Comparison of ENCODE assay signal across 10 cellular contexts in the genomic region with DNA sequence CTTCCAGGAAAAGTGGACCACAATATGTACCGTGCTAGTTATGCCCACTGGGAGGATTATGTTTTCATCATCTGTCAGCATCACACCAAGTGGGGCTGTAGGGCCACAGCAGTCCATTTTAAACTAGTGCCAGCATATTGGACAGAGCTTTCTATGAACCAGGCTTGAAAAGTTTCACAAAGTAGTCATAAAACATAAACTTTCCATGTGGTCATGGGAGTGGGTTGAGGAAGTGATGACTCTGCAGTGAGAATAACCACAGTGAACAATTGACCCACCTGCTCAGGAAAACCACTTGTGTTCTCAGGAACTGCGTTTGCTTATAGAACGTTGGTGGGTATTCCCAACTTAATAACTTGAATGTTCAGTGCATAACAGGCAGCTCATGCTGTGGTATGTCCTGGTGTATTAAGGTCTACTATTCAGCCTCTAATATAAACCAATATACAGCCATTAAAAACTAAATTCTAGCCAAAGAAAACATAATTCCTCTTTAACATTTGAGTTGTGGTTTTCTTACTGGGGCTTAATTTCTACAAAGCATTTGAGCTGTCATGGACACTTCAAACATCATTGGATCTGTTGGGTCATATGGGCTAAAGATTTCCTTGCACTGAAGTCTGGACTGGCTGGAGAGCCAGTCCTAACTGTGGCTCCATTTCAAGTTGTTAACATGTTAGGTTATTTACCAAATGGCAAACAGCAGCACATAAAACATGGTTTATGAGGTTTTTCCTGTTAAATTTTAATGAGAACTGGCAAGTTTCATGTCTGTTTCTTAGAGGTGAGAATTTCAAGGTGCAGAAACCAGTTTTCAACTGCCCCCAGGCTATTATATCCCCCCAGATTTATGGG.
DNase-seq lines count a peak whose midpoint lies in the region; TF ChIP-seq lines count a peak whose summit lies in the region.
"Had no signal": no experiment of that assay in that cellular context is flagged by ENCODE, and none has a peak within 500 bp of the region (broad histone marks: within the 10 kb centered on the region; RNA-seq: fewer than 3 reads in every experiment).

No MANE protein-coding gene starts in this region.

- peak; percentile 45 for DNase-seq in DMS153 (lab: John Stamatoyannopoulos, UW)
- DNase-seq in DMS153 treated with DMSO at 0.1 percent for 48 hours (lab: John Stamatoyannopoulos, UW; ENCODE audit: unreplicated experiment): no peak
- DNase-seq in HFF-Myc (ENCODE audit: extremely low read depth, low read depth): peak; percentile 16
- peak; percentile 48 for DNase-seq in KG1 (lab: John Stamatoyannopoulos, UW)
- DNase-seq in non-pigmented ciliary epithelial cell (ENCODE audit: low read depth): peak; percentile 67
- no peak for DNase-seq in SK-N-DZ (ENCODE audit: low spot score)
- DNase-seq in NCI-H1092 (lab: John Stamatoyannopoulos, UW): no peak
- DNase-seq in cerebellum (ENCODE audit: low spot score): no peak
- DNase-seq: pancreas, substantia nigra had no signal

- no peak for TF ChIP-seq CTCF in HFF-Myc (IDR thresholded peaks at IDR 0.05; ENCODE audit: low read depth, low read length, missing control alignments)

- no peak overlapping the region for H3K4me3 ChIP-seq in HFF-Myc (replicated peaks; ENCODE audit: low read depth, low read length)
- H3K4me3 ChIP-seq: pancreas had no signal

Comparison
In these comparisons a context has a peak if more than half of its experiments do, and no peak if none do; other contexts are left out.
1. DNase-seq: peak in DMS153 (single experiment), HFF-Myc (single experiment), KG1 (single experiment) and non-pigmented ciliary epithelial cell (single experiment); none in DMS153 treated with DMSO at 0.1 percent for 48 hours (single experiment), SK-N-DZ (single experiment), NCI-H1092 (single experiment) and cerebellum (single experiment).